ENCODE assay signal across 3 cellular contexts in genomic region chr7:135658564-135658963, GRCh38.
TF ChIP-seq lines count a peak whose summit lies in the region.

No MANE protein-coding gene starts in this region.

TF ChIP-seq in HEK293, 187 proteins besides CTCF, POLR2A, EP300 and RAD21:
- TF ChIP-seq ZBTB1 (tag by site-specific recombination; IDR thresholded peaks at IDR 0.05) (no peak), SCRT1 (tag by site-specific recombination; IDR thresholded peaks at IDR 0.05; ENCODE audit: borderline replicate concordance) (peak; percentile 86), ZNF701 (tag by site-specific recombination; IDR thresholded peaks at IDR 0.05) (no peak), SCRT2 (tag by site-specific recombination; IDR thresholded peaks at IDR 0.05) (peak; percentile 92), PRDM2 (tag by site-specific recombination; IDR thresholded peaks at IDR 0.05; ENCODE audit: borderline replicate concordance) (no peak), ZNF221 (tag by site-specific recombination; IDR thresholded peaks at IDR 0.05; ENCODE audit: borderline replicate concordance) (no peak), YY1 (tag by site-specific recombination; IDR thresholded peaks at IDR 0.05) (no peak)
TF ChIP-seq in HEK293: peak in this region for 2.

TF ChIP-seq in H1, 55 proteins besides CTCF, POLR2A, EP300 and RAD21:
- TF ChIP-seq POU5F1 (IDR thresholded peaks at IDR 0.05; ENCODE audit: low read depth, low read length) (no peak), KDM5A (IDR thresholded peaks at IDR 0.05; ENCODE audit: low read length) (no peak), PHF8 (conservative IDR thresholded peaks at IDR 0.05; ENCODE audit: low read depth, low read length) (no peak), MAX (IDR thresholded peaks at IDR 0.05) (no peak), SP2 (IDR thresholded peaks at IDR 0.05; ENCODE audit: low read length) (no peak), NRF1 (IDR thresholded peaks at IDR 0.05; ENCODE audit: low read depth, low read length) (no peak)

TF ChIP-seq in WTC11, 78 proteins besides CTCF, POLR2A, EP300 and RAD21:
- TF ChIP-seq ZNF219 (CRISPR knock-in tag; IDR thresholded peaks at IDR 0.05; ENCODE audit: borderline replicate concordance) (no peak), PRRX2 (CRISPR knock-in tag; IDR thresholded peaks at IDR 0.05) (no peak), ZNF121 (CRISPR knock-in tag; IDR thresholded peaks at IDR 0.05) (no peak), GRHL2 (CRISPR knock-in tag; IDR thresholded peaks at IDR 0.05; ENCODE audit: insufficient replicate concordance, severe bottlenecking) (no peak), TEAD4 (CRISPR knock-in tag; IDR thresholded peaks at IDR 0.05) (no peak), SP1 (CRISPR knock-in tag; conservative IDR thresholded peaks at IDR 0.05) (no peak), IRF2 (CRISPR knock-in tag; IDR thresholded peaks at IDR 0.05; ENCODE audit: borderline replicate concordance, low read depth) (no peak), AR (CRISPR knock-in tag; IDR thresholded peaks at IDR 0.05) (no peak), ATF1 (CRISPR knock-in tag; IDR thresholded peaks at IDR 0.05) (no peak), HMGA2 (CRISPR knock-in tag; IDR thresholded peaks at IDR 0.05) (no peak), HMGXB4 (CRISPR knock-in tag; IDR thresholded peaks at IDR 0.05) (no peak), ERG (CRISPR knock-in tag; IDR thresholded peaks at IDR 0.05) (no peak), JAZF1 (CRISPR knock-in tag; IDR thresholded peaks at IDR 0.05) (no peak), NFE2L1 (CRISPR knock-in tag; IDR thresholded peaks at IDR 0.05) (no peak), PREB (CRISPR knock-in tag; IDR thresholded peaks at IDR 0.05; ENCODE audit: borderline replicate concordance) (no peak), MAX (CRISPR knock-in tag; IDR thresholded peaks at IDR 0.05) (no peak), ATF3 (CRISPR knock-in tag; conservative IDR thresholded peaks at IDR 0.05) (no peak), RORB (CRISPR knock-in tag; IDR thresholded peaks at IDR 0.05) (no peak), E2F5 (CRISPR knock-in tag; IDR thresholded peaks at IDR 0.05) (no peak), ZNF671 (CRISPR knock-in tag; IDR thresholded peaks at IDR 0.05) (no peak)
TF ChIP-seq in WTC11: peak in this region for 0.
